Comparison of ENCODE assay signal across 21 cellular contexts in genomic region chr21:34100337-34100736, GRCh38.
"Had no signal": no experiment of that assay in that cellular context is flagged by ENCODE, and none has a peak within 500 bp of the region (broad histone marks: within the 10 kb centered on the region; RNA-seq: fewer than 3 reads in every experiment).

No MANE protein-coding gene starts in this region.

- H3K36me3 ChIP-seq: pancreas had no signal

- H3K27me3 ChIP-seq: esophagus muscularis mucosa, gastroesophageal sphincter, pancreas, thyroid gland had no signal

- H3K27ac Mint-ChIP-seq: progenitor cell of endocrine pancreas, type B pancreatic cell had no signal

- H3K4me3 Mint-ChIP-seq: type B pancreatic cell had no signal

- H3K9me3 ChIP-seq: esophagus muscularis mucosa, gastroesophageal sphincter, mucosa of descending colon, pancreas, thyroid gland had no signal

- ATAC-seq: gastroesophageal sphincter; left cardiac atrium; left ventricle myocardium superior; mucosa of descending colon; naive thymus-derived CD8-positive, alpha-beta T cell; right cardiac atrium had no signal

- H3K9me3 Mint-ChIP-seq: naive thymus-derived CD8-positive, alpha-beta T cell; type B pancreatic cell had no signal

- DNase-seq: cortex of kidney; dorsolateral prefrontal cortex; effector memory CD4-positive, alpha-beta T cell; glutamatergic neuron; kidney; left cardiac atrium; left ventricle myocardium superior; mucosa of descending colon; naive thymus-derived CD8-positive, alpha-beta T cell; nucleus accumbens; pancreas; right cardiac atrium; small intestine; stimulated activated CD4-positive, alpha-beta T cell treated with anti-CD3 and anti-CD28 coated beads, Interleukin-12 subunit alpha, Interleukin-12 subunit beta, amount 100 ng/mL, for 4 hours; stimulated activated naive CD4-positive, alpha-beta T cell treated with Interleukin-2 at 50 U/mL for 16 hours; thyroid gland had no signal

- H3K27me3 Mint-ChIP-seq: naive thymus-derived CD8-positive, alpha-beta T cell; progenitor cell of endocrine pancreas; type B pancreatic cell had no signal

- H3K27ac ChIP-seq: dorsolateral prefrontal cortex, epithelial cell of prostate, esophagus muscularis mucosa, gastroesophageal sphincter, pancreas, thyroid gland had no signal

- H3K4me3 ChIP-seq: dorsolateral prefrontal cortex, esophagus muscularis mucosa, gastroesophageal sphincter, mucosa of descending colon, pancreas, thyroid gland had no signal
